Comparison of ENCODE assay signal across 8 cellular contexts in genomic region chr15:101652098-101652782, GRCh38. TPM values are rescaled to one million over a fixed set of nuclear protein-coding genes. Genes with fewer than 3 reads are reported as not detected.
DNase-seq lines count a peak whose midpoint lies in the region; ATAC-seq and TF ChIP-seq lines count a peak whose summit lies in the region.

A gene with protein sequence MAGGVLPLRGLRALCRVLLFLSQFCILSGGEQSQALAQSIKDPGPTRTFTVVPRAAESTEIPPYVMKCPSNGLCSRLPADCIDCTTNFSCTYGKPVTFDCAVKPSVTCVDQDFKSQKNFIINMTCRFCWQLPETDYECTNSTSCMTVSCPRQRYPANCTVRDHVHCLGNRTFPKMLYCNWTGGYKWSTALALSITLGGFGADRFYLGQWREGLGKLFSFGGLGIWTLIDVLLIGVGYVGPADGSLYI (minus strand): TSS chr15:101652381. CDS start chr15:101652361, 20 bp downstream.

- H3K9me3 Mint-ChIP-seq in GM23338: peaks cover 20% of the 10 kb centered on the region; the same call in 2 of the 3 replicates
- no peaks in the 10 kb centered on the region for H3K9me3 Mint-ChIP-seq in activated T-helper 2 cell treated with anti-CD3 and anti-CD28 coated beads, Interferon-gamma antibody, Interleukin-2, Interleukin-4, amounts not matched to agents 10 μg/mL and 5 μg/mL and 100 μg/mL, durations not matched to agents 14 hours and 24 hours and 36 hours
- no peaks in the 10 kb centered on the region for H3K9me3 Mint-ChIP-seq in nephron progenitor cell
- H3K9me3 Mint-ChIP-seq in stimulated activated naive CD8-positive, alpha-beta T cell treated with anti-CD3 and anti-CD28 coated beads, Interleukin-15, amount 100 ng/mL, for 72 hours: no peaks in the 10 kb centered on the region

- H3F3A ChIP-seq in GM23338 (replicated peaks; ENCODE audit: low read depth): no peaks in the 10 kb centered on the region

- peak within 1 kb of the TSS; percentile 85 for H3K27ac ChIP-seq in GM23338 (ENCODE audit: low read depth)
- H3K27ac ChIP-seq in RWPE1: peak within 1 kb of the TSS; percentile 97

- peaks cover 7% of the 10 kb centered on the region for H3K27me3 Mint-ChIP-seq in GM23338 (ENCODE audit: insufficient read depth, low read depth, poor library complexity)
- no peaks in the 10 kb centered on the region for H3K27me3 Mint-ChIP-seq in activated T-helper 2 cell treated with anti-CD3 and anti-CD28 coated beads, Interferon-gamma antibody, Interleukin-2, Interleukin-4, amounts not matched to agents 10 μg/mL and 5 μg/mL and 100 μg/mL, durations not matched to agents 14 hours and 24 hours and 36 hours (ENCODE audit: low read depth)
- H3K27me3 Mint-ChIP-seq in nephron progenitor cell (ENCODE audit: low read depth, poor library complexity): no peaks in the 10 kb centered on the region
- no peaks in the 10 kb centered on the region for H3K27me3 Mint-ChIP-seq in stimulated activated naive CD8-positive, alpha-beta T cell treated with anti-CD3 and anti-CD28 coated beads, Interleukin-15, amount 100 ng/mL, for 72 hours

- H3K4me2 ChIP-seq in GM23338: peak within 1 kb of the TSS; percentile 89

- peak; percentile 92 for DNase-seq in EL
- peak; percentile 95 for DNase-seq in GM23338 (ENCODE audit: low spot score)
- peak; percentile 89 for DNase-seq in LHCN-M2 (ENCODE audit: low read depth)
- peak; percentile 96 for DNase-seq in RWPE1 (ENCODE audit: low spot score)
- DNase-seq in activated T-helper 2 cell treated with anti-CD3 and anti-CD28 coated beads, Interferon-gamma antibody, Interleukin-2, Interleukin-4, amounts not matched to agents 10 μg/mL and 5 μg/mL and 100 μg/mL, durations not matched to agents 14 hours and 24 hours and 36 hours (ENCODE audit: low spot score): peak; percentile 92
- DNase-seq in fibroblast of pulmonary artery (ENCODE audit: low read depth): peak; percentile 91
- DNase-seq in nephron progenitor cell: peak; percentile 97
- peak; percentile 95 to 96 for DNase-seq in stimulated activated naive CD8-positive, alpha-beta T cell treated with anti-CD3 and anti-CD28 coated beads, Interleukin-15, amount 100 ng/mL, for 72 hours

- H3K27ac Mint-ChIP-seq in GM23338 (peak within 1 kb of the TSS; percentile 95), nephron progenitor cell (peak within 1 kb of the TSS; percentile 98)
- peak within 1 kb of the TSS; percentile 90 for H3K27ac Mint-ChIP-seq in activated T-helper 2 cell treated with anti-CD3 and anti-CD28 coated beads, Interferon-gamma antibody, Interleukin-2, Interleukin-4, amounts not matched to agents 10 μg/mL and 5 μg/mL and 100 μg/mL, durations not matched to agents 14 hours and 24 hours and 36 hours
- peak within 1 kb of the TSS; percentile 97 to 98 for H3K27ac Mint-ChIP-seq in stimulated activated naive CD8-positive, alpha-beta T cell treated with anti-CD3 and anti-CD28 coated beads, Interleukin-15, amount 100 ng/mL, for 72 hours

- peak; percentile 53 to 70 for TF ChIP-seq CTCF in GM23338 (conservative IDR thresholded peaks at IDR 0.05; ENCODE audit: low read depth in 2 of 2)
- peak; percentile 85 for TF ChIP-seq CTCF in RWPE1 (conservative IDR thresholded peaks at IDR 0.05; ENCODE audit: low read depth)
- TF ChIP-seq CTCF in fibroblast of pulmonary artery (IDR thresholded peaks at IDR 0.05; ENCODE audit: low read length, missing control alignments): peak; percentile 48
- TF ChIP-seq CTCF in nephron progenitor cell (IDR thresholded peaks at IDR 0.05): peak; percentile 64

- peaks cover 4% of the 10 kb centered on the region; the same call in 1 of the 2 replicates for H3K36me3 ChIP-seq in GM23338 (ENCODE audit: insufficient read depth)

- peaks cover 9% of the 10 kb centered on the region; the same call in 1 of the 2 replicates for H3K27me3 ChIP-seq in GM23338 (ENCODE audit: insufficient read depth)

- peak within 1 kb of the TSS; percentile 100 for H2AFZ ChIP-seq in GM23338

- intact Hi-C loops in activated T-helper 2 cell treated with anti-CD3 and anti-CD28 coated beads, Interferon-gamma antibody, Interleukin-2, Interleukin-4, amounts not matched to agents 10 μg/mL and 5 μg/mL and 100 μg/mL, durations not matched to agents 14 hours and 24 hours and 36 hours (cut with micrococcal nuclease): loop anchor here (1.0 to 5.0 kb wide), 4 partner anchors 40 to 1050 kb away; partner anchors contain the start of genes ASB7 and LINS1

- no peaks in the 10 kb centered on the region for H3K4me1 ChIP-seq in GM23338 (ENCODE audit: insufficient read depth)

- H3K4me1 Mint-ChIP-seq in GM23338: peaks cover 6% of the 10 kb centered on the region
- peaks cover 33% of the 10 kb centered on the region for H3K4me1 Mint-ChIP-seq in activated T-helper 2 cell treated with anti-CD3 and anti-CD28 coated beads, Interferon-gamma antibody, Interleukin-2, Interleukin-4, amounts not matched to agents 10 μg/mL and 5 μg/mL and 100 μg/mL, durations not matched to agents 14 hours and 24 hours and 36 hours (ENCODE audit: low read depth)
- peaks cover 31% of the 10 kb centered on the region for H3K4me1 Mint-ChIP-seq in nephron progenitor cell
- peaks cover 48% of the 10 kb centered on the region for H3K4me1 Mint-ChIP-seq in stimulated activated naive CD8-positive, alpha-beta T cell treated with anti-CD3 and anti-CD28 coated beads, Interleukin-15, amount 100 ng/mL, for 72 hours

- no peaks in the 10 kb centered on the region for H3K9me2 ChIP-seq in GM23338 (ENCODE audit: insufficient read depth)

- peak within 1 kb of the TSS; percentile 83 for H3K4me3 ChIP-seq in GM23338
- H3K4me3 ChIP-seq in fibroblast of pulmonary artery (replicated peaks; ENCODE audit: low read depth, low read length): peak within 1 kb of the TSS; percentile 94

- peak; percentile 90 for ATAC-seq in GM23338
- peak; percentile 96 for ATAC-seq in stimulated activated naive CD8-positive, alpha-beta T cell treated with anti-CD3 and anti-CD28 coated beads, Interleukin-15, amount 100 ng/mL, for 72 hours

- H3K36me3 Mint-ChIP-seq in GM23338 (ENCODE audit: low read depth) (peaks cover 44% of the 10 kb centered on the region), nephron progenitor cell (ENCODE audit: low read depth) (peaks cover 22% of the 10 kb centered on the region)
- peaks cover 42% of the 10 kb centered on the region for H3K36me3 Mint-ChIP-seq in activated T-helper 2 cell treated with anti-CD3 and anti-CD28 coated beads, Interferon-gamma antibody, Interleukin-2, Interleukin-4, amounts not matched to agents 10 μg/mL and 5 μg/mL and 100 μg/mL, durations not matched to agents 14 hours and 24 hours and 36 hours (ENCODE audit: low read depth)

- peaks cover 6% of the 10 kb centered on the region for H4K20me1 ChIP-seq in GM23338 (replicated peaks; ENCODE audit: insufficient read depth)

- H3K4me3 Mint-ChIP-seq in GM23338 (peak within 1 kb of the TSS; percentile 92), nephron progenitor cell (peak within 1 kb of the TSS; percentile 93)
- H3K4me3 Mint-ChIP-seq in activated T-helper 2 cell treated with anti-CD3 and anti-CD28 coated beads, Interferon-gamma antibody, Interleukin-2, Interleukin-4, amounts not matched to agents 10 μg/mL and 5 μg/mL and 100 μg/mL, durations not matched to agents 14 hours and 24 hours and 36 hours (ENCODE audit: low read depth): peak within 1 kb of the TSS; percentile 89
- H3K4me3 Mint-ChIP-seq in stimulated activated naive CD8-positive, alpha-beta T cell treated with anti-CD3 and anti-CD28 coated beads, Interleukin-15, amount 100 ng/mL, for 72 hours: peak within 1 kb of the TSS; percentile 95 to 98

- H3K79me2 ChIP-seq in GM23338 (replicated peaks; ENCODE audit: insufficient read depth): peaks cover 39% of the 10 kb centered on the region

- POLR2A ChIA-PET in RWPE1 (lab: Yijun Ruan, JAX; ENCODE audit: low non-redundant PET): interaction anchor here (0.6 kb wide), 1 partner anchor 539 kb away, joined by 3 read pairs; no protein-coding TSS in a partner anchor

- CTCF ChIA-PET in RWPE1 (lab: Yijun Ruan, JAX): interaction anchor here (0.5 to 1.1 kb wide), 5 partner anchors 11 to 364 kb away, joined by 3 to 6 read pairs (median 3); no protein-coding TSS in a partner anchor

TF ChIP-seq in GM23338, 12 proteins besides CTCF, POLR2A, EP300 and RAD21:
- TF ChIP-seq EZH2 (IDR thresholded peaks at IDR 0.05; ENCODE audit: low read depth, unreplicated experiment) (no peak), POLR2AphosphoS5 (IDR thresholded peaks at IDR 0.05; ENCODE audit: low read depth) (peak; percentile 90)

RNA-seq across cellular contexts. Expression of the gene that starts here (rescaled TPM):
- 33.9 and 36.6 TPM in 2 replicates for total RNA-seq in GM23338 (2014; rRNA removed; shearing (Covaris generic))
- 26.2 and 28.7 TPM in 2 replicates for polyA plus RNA-seq in GM23338 (2016; fragmentation: Nextera tagmentation; extraction: Ambion mirVana)
- 37.5 and 39.9 TPM in 2 replicates for total RNA-seq in LHCN-M2 (2014; rRNA removed)
- polyA plus RNA-seq in LHCN-M2 (2012): 33.8 TPM
- total RNA-seq in activated T-helper 2 cell treated with anti-CD3 and anti-CD28 coated beads, Interferon-gamma antibody, Interleukin-2, Interleukin-4, amounts not matched to agents 10 μg/mL and 5 μg/mL and 100 μg/mL, durations not matched to agents 14 hours and 24 hours and 36 hours: 40.4 and 42.6 TPM in 2 replicates

Comparison
In these comparisons a context has a peak if more than half of its experiments do, and no peak if none do; other contexts are left out.
1. Peak in every context shown above with its lines: DNase-seq, ATAC-seq, H3K4me3 ChIP-seq and H3K27ac ChIP-seq.